Comparison of ENCODE assay signal across 1 cellular context in genomic region chr10:65993451-65993850, GRCh38.
TF ChIP-seq lines count a peak whose summit lies in the region.

No MANE protein-coding gene starts in this region.

TF ChIP-seq in GM23338, 12 proteins besides CTCF, POLR2A, EP300 and RAD21 (continued from another document):
- TF ChIP-seq, protein P1, sequence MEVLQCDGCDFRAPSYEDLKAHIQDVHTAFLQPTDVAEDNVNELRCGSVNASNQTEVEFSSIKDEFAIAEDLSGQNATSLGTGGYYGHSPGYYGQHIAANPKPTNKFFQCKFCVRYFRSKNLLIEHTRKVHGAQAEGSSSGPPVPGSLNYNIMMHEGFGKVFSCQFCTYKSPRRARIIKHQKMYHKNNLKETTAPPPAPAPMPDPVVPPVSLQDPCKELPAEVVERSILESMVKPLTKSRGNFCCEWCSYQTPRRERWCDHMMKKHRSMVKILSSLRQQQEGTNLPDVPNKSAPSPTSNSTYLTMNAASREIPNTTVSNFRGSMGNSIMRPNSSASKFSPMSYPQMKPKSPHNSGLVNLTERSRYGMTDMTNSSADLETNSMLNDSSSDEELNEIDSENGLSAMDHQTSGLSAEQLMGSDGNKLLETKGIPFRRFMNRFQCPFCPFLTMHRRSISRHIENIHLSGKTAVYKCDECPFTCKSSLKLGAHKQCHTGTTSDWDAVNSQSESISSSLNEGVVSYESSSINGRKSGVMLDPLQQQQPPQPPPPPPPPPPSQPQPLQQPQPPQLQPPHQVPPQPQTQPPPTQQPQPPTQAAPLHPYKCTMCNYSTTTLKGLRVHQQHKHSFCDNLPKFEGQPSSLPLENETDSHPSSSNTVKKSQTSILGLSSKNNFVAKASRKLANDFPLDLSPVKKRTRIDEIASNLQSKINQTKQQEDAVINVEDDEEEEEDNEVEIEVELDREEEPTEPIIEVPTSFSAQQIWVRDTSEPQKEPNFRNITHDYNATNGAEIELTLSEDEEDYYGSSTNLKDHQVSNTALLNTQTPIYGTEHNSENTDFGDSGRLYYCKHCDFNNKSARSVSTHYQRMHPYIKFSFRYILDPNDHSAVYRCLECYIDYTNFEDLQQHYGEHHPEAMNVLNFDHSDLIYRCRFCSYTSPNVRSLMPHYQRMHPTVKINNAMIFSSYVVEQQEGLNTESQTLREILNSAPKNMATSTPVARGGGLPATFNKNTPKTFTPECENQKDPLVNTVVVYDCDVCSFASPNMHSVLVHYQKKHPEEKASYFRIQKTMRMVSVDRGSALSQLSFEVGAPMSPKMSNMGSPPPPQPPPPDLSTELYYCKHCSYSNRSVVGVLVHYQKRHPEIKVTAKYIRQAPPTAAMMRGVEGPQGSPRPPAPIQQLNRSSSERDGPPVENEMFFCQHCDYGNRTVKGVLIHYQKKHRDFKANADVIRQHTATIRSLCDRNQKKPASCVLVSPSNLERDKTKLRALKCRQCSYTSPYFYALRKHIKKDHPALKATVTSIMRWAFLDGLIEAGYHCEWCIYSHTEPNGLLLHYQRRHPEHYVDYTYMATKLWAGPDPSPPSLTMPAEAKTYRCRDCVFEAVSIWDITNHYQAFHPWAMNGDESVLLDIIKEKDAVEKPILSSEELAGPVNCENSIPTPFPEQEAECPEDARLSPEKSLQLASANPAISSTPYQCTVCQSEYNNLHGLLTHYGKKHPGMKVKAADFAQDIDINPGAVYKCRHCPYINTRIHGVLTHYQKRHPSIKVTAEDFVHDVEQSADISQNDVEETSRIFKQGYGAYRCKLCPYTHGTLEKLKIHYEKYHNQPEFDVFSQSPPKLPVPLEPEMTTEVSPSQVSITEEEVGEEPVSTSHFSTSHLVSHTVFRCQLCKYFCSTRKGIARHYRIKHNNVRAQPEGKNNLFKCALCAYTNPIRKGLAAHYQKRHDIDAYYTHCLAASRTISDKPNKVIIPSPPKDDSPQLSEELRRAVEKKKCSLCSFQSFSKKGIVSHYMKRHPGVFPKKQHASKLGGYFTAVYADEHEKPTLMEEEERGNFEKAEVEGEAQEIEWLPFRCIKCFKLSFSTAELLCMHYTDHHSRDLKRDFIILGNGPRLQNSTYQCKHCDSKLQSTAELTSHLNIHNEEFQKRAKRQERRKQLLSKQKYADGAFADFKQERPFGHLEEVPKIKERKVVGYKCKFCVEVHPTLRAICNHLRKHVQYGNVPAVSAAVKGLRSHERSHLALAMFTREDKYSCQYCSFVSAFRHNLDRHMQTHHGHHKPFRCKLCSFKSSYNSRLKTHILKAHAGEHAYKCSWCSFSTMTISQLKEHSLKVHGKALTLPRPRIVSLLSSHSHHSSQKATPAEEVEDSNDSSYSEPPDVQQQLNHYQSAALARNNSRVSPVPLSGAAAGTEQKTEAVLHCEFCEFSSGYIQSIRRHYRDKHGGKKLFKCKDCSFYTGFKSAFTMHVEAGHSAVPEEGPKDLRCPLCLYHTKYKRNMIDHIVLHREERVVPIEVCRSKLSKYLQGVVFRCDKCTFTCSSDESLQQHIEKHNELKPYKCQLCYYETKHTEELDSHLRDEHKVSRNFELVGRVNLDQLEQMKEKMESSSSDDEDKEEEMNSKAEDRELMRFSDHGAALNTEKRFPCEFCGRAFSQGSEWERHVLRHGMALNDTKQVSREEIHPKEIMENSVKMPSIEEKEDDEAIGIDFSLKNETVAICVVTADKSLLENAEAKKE (CRISPR knock-in tag; IDR thresholded peaks at IDR 0.05), result no peak
- no peak for TF ChIP-seq JUNB (IDR thresholded peaks at IDR 0.05; ENCODE audit: unreplicated experiment)
- TF ChIP-seq EZH2phosphoT487 (IDR thresholded peaks at IDR 0.05; ENCODE audit: unreplicated experiment), result no peak
- no peak for TF ChIP-seq POLR2AphosphoS5 (IDR thresholded peaks at IDR 0.05; ENCODE audit: low read depth)
- TF ChIP-seq ZNF331 (CRISPR knock-in tag; IDR thresholded peaks at IDR 0.05; ENCODE audit: low read depth), result no peak
- TF ChIP-seq ZNF114 (CRISPR knock-in tag; IDR thresholded peaks at IDR 0.05), result no peak
- TF ChIP-seq, protein P2, sequence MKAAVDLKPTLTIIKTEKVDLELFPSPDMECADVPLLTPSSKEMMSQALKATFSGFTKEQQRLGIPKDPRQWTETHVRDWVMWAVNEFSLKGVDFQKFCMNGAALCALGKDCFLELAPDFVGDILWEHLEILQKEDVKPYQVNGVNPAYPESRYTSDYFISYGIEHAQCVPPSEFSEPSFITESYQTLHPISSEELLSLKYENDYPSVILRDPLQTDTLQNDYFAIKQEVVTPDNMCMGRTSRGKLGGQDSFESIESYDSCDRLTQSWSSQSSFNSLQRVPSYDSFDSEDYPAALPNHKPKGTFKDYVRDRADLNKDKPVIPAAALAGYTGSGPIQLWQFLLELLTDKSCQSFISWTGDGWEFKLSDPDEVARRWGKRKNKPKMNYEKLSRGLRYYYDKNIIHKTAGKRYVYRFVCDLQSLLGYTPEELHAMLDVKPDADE (IDR thresholded peaks at IDR 0.05), result no peak
- no peak for TF ChIP-seq STAT1 (IDR thresholded peaks at IDR 0.05; ENCODE audit: unreplicated experiment)
